ENCODE assay signal across 11 cellular contexts in the genomic region with DNA sequence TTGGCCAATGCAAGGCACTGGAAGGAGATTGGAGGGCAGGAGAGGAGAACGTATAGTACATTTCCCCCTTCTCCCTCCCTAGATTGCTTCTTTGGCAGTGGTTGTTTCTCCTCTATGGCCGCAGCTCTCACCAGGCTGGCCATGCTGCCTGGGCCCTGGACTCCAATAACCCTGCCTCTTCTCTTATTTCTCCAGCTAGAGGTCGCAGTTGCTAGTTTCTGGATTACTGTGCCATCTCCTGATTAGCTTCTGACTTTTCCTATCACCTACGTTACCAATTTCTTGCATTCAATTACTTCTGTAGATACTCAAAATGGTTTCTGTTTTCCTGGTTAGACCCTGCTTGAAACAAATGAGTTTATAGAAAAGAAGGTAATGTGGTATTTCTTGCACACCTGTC. TPM values are rescaled to one million over a fixed set of nuclear protein-coding genes. Genes with fewer than 3 reads are reported as not detected.
DNase-seq lines count a peak whose midpoint lies in the region; ATAC-seq and TF ChIP-seq lines count a peak whose summit lies in the region.
"Had no signal": no experiment of that assay in that cellular context is flagged by ENCODE, and none has a peak within 500 bp of the region (broad histone marks: within the 10 kb centered on the region; RNA-seq: fewer than 3 reads in every experiment).

No MANE protein-coding gene starts in this region.

- no peak overlapping the region for H3K4me2 ChIP-seq in MM.1S (ENCODE audit: low read depth, low read length)
- no peak overlapping the region for H3K4me2 ChIP-seq in trophoblast cell (ENCODE audit: low read length)

- WGBS in endodermal cell (ENCODE audit: insufficient coverage in 1 of 2, insufficient read length in 1 of 2), 2 experiments, result 82% methylated on average over 4 of the region's 4 CpGs
- no CpG with 5 or more reads among the region's 4 CpGs for WGBS in trophoblast cell (ENCODE audit: extremely low coverage, insufficient coverage, insufficient read length)

- H3K27me3 ChIP-seq in MM.1S (replicated peaks; ENCODE audit: insufficient read depth, low read length), result no peaks in the 10 kb centered on the region
- no peaks in the 10 kb centered on the region for H3K27me3 ChIP-seq in endodermal cell (ENCODE audit: control insufficient read depth, insufficient read depth, low read length, poor library complexity, severe bottlenecking)
- H3K27me3 ChIP-seq in trophoblast cell (ENCODE audit: insufficient read depth, low read length), result no peaks in the 10 kb centered on the region

- no peak overlapping the region for H4K12ac ChIP-seq in trophoblast cell (ENCODE audit: low read depth, low read length)

- H3K27ac Mint-ChIP-seq in endodermal cell, result no peak overlapping the region

- H3F3A ChIP-seq in MM.1S (ENCODE audit: insufficient read depth, low read length), result peaks cover 12% of the 10 kb centered on the region; the same call in 1 of the 2 replicates

- peak overlapping the region; percentile 45 for H2BK12ac ChIP-seq in trophoblast cell (ENCODE audit: low read length)

- no peak overlapping the region for H3K23ac ChIP-seq in trophoblast cell (ENCODE audit: low read length)

- no peaks in the 10 kb centered on the region for H3K9me3 ChIP-seq in MM.1S (replicated peaks; ENCODE audit: insufficient read depth, low read length)
- no peaks in the 10 kb centered on the region for H3K9me3 ChIP-seq in endodermal cell (ENCODE audit: control insufficient read depth, low read length)
- no peaks in the 10 kb centered on the region for H3K9me3 ChIP-seq in trophoblast cell (ENCODE audit: insufficient read depth, low read depth, low read length)

- H3K36me3 Mint-ChIP-seq in endodermal cell (ENCODE audit: low read depth), result no peaks in the 10 kb centered on the region

- no peaks in the 10 kb centered on the region for H4K20me1 ChIP-seq in MM.1S (ENCODE audit: insufficient read depth, low read length)

- no peak overlapping the region for H3K4ac ChIP-seq in trophoblast cell (ENCODE audit: low read depth, low read length)

- H3K4me3 ChIP-seq in MM.1S (ENCODE audit: low read length) (no peak overlapping the region), endodermal cell (ENCODE audit: low read length) (no peak overlapping the region), trophoblast cell (ENCODE audit: low read depth, low read length) (no peak overlapping the region)

- H3K9ac ChIP-seq in MM.1S (ENCODE audit: low read length) (no peak overlapping the region), endodermal cell (ENCODE audit: extremely low read depth, low read length, poor library complexity, severe bottlenecking) (no peak overlapping the region), trophoblast cell (ENCODE audit: low read length) (no peak overlapping the region)

- no peak for DNase-seq in GM10266 (ENCODE audit: extremely low spot score)
- DNase-seq in MM.1S, result no peak
- DNase-seq in endodermal cell, result no peak
- peak in 1 of 2 donors; percentile 21 for DNase-seq in trophoblast cell
- DNase-seq in NCI-H187 (lab: John Stamatoyannopoulos, UW), result no peak
- DNase-seq in NCI-H82 treated with DMSO at 0.1 percent for 48 hours (lab: John Stamatoyannopoulos, UW; ENCODE audit: unreplicated experiment), result no peak
- DNase-seq: activated CD4-positive, alpha-beta T cell treated with anti-CD3 and anti-CD28 coated beads, Interleukin-2, amount 50 U/mL, for 48 hours; activated effector memory CD4-positive, alpha-beta T cell treated with Interleukin-2 at 50 U/mL for 16 hours; central memory CD4-positive, alpha-beta T cell; NCI-H2107 had no signal

- ATAC-seq in GM18511 (IDR thresholded peaks at IDR 0.05; ENCODE audit: unreplicated experiment), result no peak

- H3K14ac ChIP-seq in trophoblast cell (ENCODE audit: low read length), result no peak overlapping the region

- no peaks in the 10 kb centered on the region for H3K27me3 Mint-ChIP-seq in endodermal cell (ENCODE audit: insufficient read depth)

- no peak overlapping the region for H2BK5ac ChIP-seq in trophoblast cell (ENCODE audit: low read depth, low read length, poor library complexity)

- no peaks in the 10 kb centered on the region for H3K9me2 ChIP-seq in MM.1S (replicated peaks; ENCODE audit: insufficient read depth, low read length)

- H3K36me3 ChIP-seq in MM.1S (replicated peaks; ENCODE audit: insufficient read depth, low read length) (no peaks in the 10 kb centered on the region), endodermal cell (ENCODE audit: control insufficient read depth, insufficient read depth, low read length) (no peaks in the 10 kb centered on the region), trophoblast cell (ENCODE audit: control insufficient read depth in 1 of 2, insufficient read depth in 2 of 2, low read length in 2 of 2) (no peaks in the 10 kb centered on the region)

- H2AK5ac ChIP-seq in trophoblast cell (ENCODE audit: low read length), result no peak overlapping the region

- no peak overlapping the region for H4K91ac ChIP-seq in trophoblast cell (ENCODE audit: low read depth, low read length)

- no peak overlapping the region for H3K18ac ChIP-seq in trophoblast cell (ENCODE audit: low read length)

- no peak overlapping the region for H2BK120ac ChIP-seq in trophoblast cell (ENCODE audit: insufficient read depth, low read length, poor library complexity)

- H3K4me1 ChIP-seq in MM.1S (ENCODE audit: low read length) (no peaks in the 10 kb centered on the region), endodermal cell (ENCODE audit: control insufficient read depth, insufficient read depth, low read length) (peaks cover 8% of the 10 kb centered on the region), trophoblast cell (ENCODE audit: control insufficient read depth in 1 of 2, insufficient read depth in 2 of 2, low read length in 2 of 2) (peaks cover 0 to 7% of the 10 kb centered on the region in 2 experiments)

- H3K27ac ChIP-seq in MM.1S (ENCODE audit: low read length), result no peak overlapping the region
- no peak overlapping the region for H3K27ac ChIP-seq in endodermal cell (ENCODE audit: low read depth, low read length)
- H3K27ac ChIP-seq in trophoblast cell (ENCODE audit: low read depth, low read length), result no peak overlapping the region

- H2AFZ ChIP-seq in MM.1S (ENCODE audit: low read length) (no peak overlapping the region), trophoblast cell (ENCODE audit: insufficient read depth, low read length, poor library complexity) (no peak overlapping the region)

- TF ChIP-seq CTCF in GM10266 (IDR thresholded peaks at IDR 0.05; ENCODE audit: control insufficient read depth, insufficient read depth, low read depth, missing control alignments) (peak; percentile 44), MM.1S (IDR thresholded peaks at IDR 0.05; ENCODE audit: low read length) (peak; percentile 23), endodermal cell (conservative IDR thresholded peaks at IDR 0.05) (peak; percentile 52)

- peaks cover 17% of the 10 kb centered on the region for H3K79me1 ChIP-seq in trophoblast cell (ENCODE audit: low read length)

- no peaks in the 10 kb centered on the region for H3K9me3 Mint-ChIP-seq in endodermal cell

- H3K79me2 ChIP-seq in MM.1S (ENCODE audit: low read length) (peaks cover 19% of the 10 kb centered on the region), trophoblast cell (ENCODE audit: control insufficient read depth, insufficient read depth, low read length, poor library complexity) (peaks cover 16% of the 10 kb centered on the region)

- H3K4me1 Mint-ChIP-seq in endodermal cell, result peaks cover 14% of the 10 kb centered on the region

- no peak overlapping the region for H3K4me3 Mint-ChIP-seq in endodermal cell

- no peak overlapping the region for H4K8ac ChIP-seq in trophoblast cell (ENCODE audit: low read depth, low read length)

RNA-seq across cellular contexts. Expression of a gene that starts 2.4 kb away (rescaled TPM):
- 10 to 100 TPM; 13.2 to 18.9 TPM for total RNA-seq in endodermal cell
- polyA plus RNA-seq in endodermal cell (2013, experiment 1 of 2), result 27.6 TPM
- 21.8 TPM for polyA plus RNA-seq in endodermal cell (2013, experiment 2 of 2)
- polyA plus RNA-seq in trophoblast cell (2013), result 81.5 and 86.2 TPM in 2 replicates
